ENCODE assay signal across 1 cellular context in genomic region chr14:49687942-49688700, GRCh38.
A peak's percentile ranks its signal among the peaks of the same experiment; 100 is the strongest.
TF ChIP-seq lines count a peak whose summit lies in the region.

POLE2 (minus strand) TSS chr14:49688214; CDS start chr14:49688203, 11 bp downstream.

TF ChIP-seq in HepG2, 621 proteins besides CTCF, POLR2A, EP300 and RAD21 (continued from another document and continues in another):
- TF ChIP-seq ZNF691 (CRISPR knock-in tag; IDR thresholded peaks at IDR 0.05; ENCODE audit: borderline replicate concordance, low read depth) (peak; percentile 92; the same call in 1 of the 2 replicates), ARID3A (IDR thresholded peaks at IDR 0.05; ENCODE audit: low read depth, low read length) (no peak), ZNF503 (CRISPR knock-in tag; IDR thresholded peaks at IDR 0.05) (0 out of 2 replicates have a peak, but pooled peaks have one; percentile 9), ZNF253 (CRISPR knock-in tag; IDR thresholded peaks at IDR 0.05; ENCODE audit: borderline replicate concordance) (peak; percentile 81), HNF1B (CRISPR knock-in tag; IDR thresholded peaks at IDR 0.05) (peak; percentile 89), KDM5B (CRISPR knock-in tag; IDR thresholded peaks at IDR 0.05; ENCODE audit: borderline replicate concordance) (peak; percentile 82; the same call in 1 of the 2 replicates), IRF1 (CRISPR knock-in tag; IDR thresholded peaks at IDR 0.05; ENCODE audit: low read depth) (0 out of 2 replicates have a peak, but pooled peaks have one; percentile 6), ZNF33A (CRISPR knock-in tag; IDR thresholded peaks at IDR 0.05; ENCODE audit: borderline replicate concordance) (no peak), SAP130 (CRISPR knock-in tag; IDR thresholded peaks at IDR 0.05; ENCODE audit: low read depth) (peak; percentile 94), ZNF160 (CRISPR knock-in tag; IDR thresholded peaks at IDR 0.05) (peak; percentile 71; the same call in 1 of the 2 replicates), AFF4 (CRISPR knock-in tag; IDR thresholded peaks at IDR 0.05) (no peak), MXD4 (CRISPR knock-in tag; IDR thresholded peaks at IDR 0.05) (peak; percentile 69), ZSCAN5A (CRISPR knock-in tag; IDR thresholded peaks at IDR 0.05; ENCODE audit: borderline replicate concordance) (no peak), FOXA3 (CRISPR knock-in tag; IDR thresholded peaks at IDR 0.05) (no peak), ZNF563 (CRISPR knock-in tag; IDR thresholded peaks at IDR 0.05) (peak; percentile 86; the same call in 1 of the 2 replicates), KDM4B (CRISPR knock-in tag; IDR thresholded peaks at IDR 0.05) (0 out of 2 replicates have a peak, but pooled peaks have one; percentile 21), MIXL1 (CRISPR knock-in tag; IDR thresholded peaks at IDR 0.05) (peak; percentile 20; the same call in 1 of the 2 replicates), PITX1 (CRISPR knock-in tag; IDR thresholded peaks at IDR 0.05) (peak; percentile 69; the same call in 1 of the 2 replicates), ARNT2 (CRISPR knock-in tag; IDR thresholded peaks at IDR 0.05; ENCODE audit: low read depth) (peak; percentile 91), GLI4 (CRISPR knock-in tag; IDR thresholded peaks at IDR 0.05; ENCODE audit: borderline replicate concordance) (peak; percentile 81; the same call in 1 of the 2 replicates), TAF15 (IDR thresholded peaks at IDR 0.05; ENCODE audit: low read depth, low read length, poor library complexity, severe bottlenecking) (no peak), HIVEP1 (CRISPR knock-in tag; IDR thresholded peaks at IDR 0.05) (peak; percentile 45; the same call in 1 of the 2 replicates), YY1 (IDR thresholded peaks at IDR 0.05; ENCODE audit: insufficient read depth, insufficient replicate concordance, low read depth, low read length) (peak; percentile 94), ZNF256 (CRISPR knock-in tag; conservative IDR thresholded peaks at IDR 0.05) (0 out of 2 replicates have a peak, but pooled peaks have one; percentile 64), IRX3 (CRISPR knock-in tag; IDR thresholded peaks at IDR 0.05; ENCODE audit: borderline replicate concordance, low read depth) (peak; percentile 77; the same call in 1 of the 2 replicates), SRF (IDR thresholded peaks at IDR 0.05; ENCODE audit: low read depth, low read length) (peak; percentile 47; the same call in 1 of the 2 replicates), NR2F6 (IDR thresholded peaks at IDR 0.05) (no peak), NR2F6 (CRISPR knock-in tag; IDR thresholded peaks at IDR 0.05) (peak; percentile 23; the same call in 1 of the 2 replicates), ZNF512 (CRISPR knock-in tag; IDR thresholded peaks at IDR 0.05) (peak; percentile 65; the same call in 1 of the 2 replicates), NFATC3 (CRISPR knock-in tag; IDR thresholded peaks at IDR 0.05) (0 out of 2 replicates have a peak, but pooled peaks have one; percentile 66), ZC3H13 (CRISPR knock-in tag; IDR thresholded peaks at IDR 0.05) (0 out of 2 replicates have a peak, but pooled peaks have one; percentile 21), ZSCAN25 (CRISPR knock-in tag; IDR thresholded peaks at IDR 0.05) (peak; percentile 67; the same call in 1 of the 2 replicates), KLF15 (CRISPR knock-in tag; IDR thresholded peaks at IDR 0.05; ENCODE audit: borderline replicate concordance) (no peak), NBN (conservative IDR thresholded peaks at IDR 0.05) (no peak), SMARCC2 (IDR thresholded peaks at IDR 0.05) (no peak), SNAPC4 (CRISPR knock-in tag; IDR thresholded peaks at IDR 0.05) (no peak), RXRB (CRISPR knock-in tag; IDR thresholded peaks at IDR 0.05; ENCODE audit: borderline replicate concordance) (peak; percentile 35; the same call in 1 of the 2 replicates)
